Comparison of ENCODE assay signal across 2 cellular contexts in genomic region chr15:87477759-87478687, GRCh38.
TF ChIP-seq lines count a peak whose summit lies in the region.

No MANE protein-coding gene starts in this region.

TF ChIP-seq in liver, 16 proteins besides CTCF, POLR2A, EP300 and RAD21 (continued from another document):
- TF ChIP-seq REST (IDR thresholded peaks at IDR 0.05) = no peak
- peak; percentile 61 to 68 for TF ChIP-seq JUND (IDR thresholded peaks at IDR 0.05)

TF ChIP-seq in HepG2, 621 proteins besides CTCF, POLR2A, EP300 and RAD21 (continued from another document):
- no peak for TF ChIP-seq HNF1A (IDR thresholded peaks at IDR 0.05; ENCODE audit: low read depth)
- no peak for TF ChIP-seq HNF1A (CRISPR knock-in tag; IDR thresholded peaks at IDR 0.05; ENCODE audit: borderline replicate concordance)
